In the genomic region with DNA sequence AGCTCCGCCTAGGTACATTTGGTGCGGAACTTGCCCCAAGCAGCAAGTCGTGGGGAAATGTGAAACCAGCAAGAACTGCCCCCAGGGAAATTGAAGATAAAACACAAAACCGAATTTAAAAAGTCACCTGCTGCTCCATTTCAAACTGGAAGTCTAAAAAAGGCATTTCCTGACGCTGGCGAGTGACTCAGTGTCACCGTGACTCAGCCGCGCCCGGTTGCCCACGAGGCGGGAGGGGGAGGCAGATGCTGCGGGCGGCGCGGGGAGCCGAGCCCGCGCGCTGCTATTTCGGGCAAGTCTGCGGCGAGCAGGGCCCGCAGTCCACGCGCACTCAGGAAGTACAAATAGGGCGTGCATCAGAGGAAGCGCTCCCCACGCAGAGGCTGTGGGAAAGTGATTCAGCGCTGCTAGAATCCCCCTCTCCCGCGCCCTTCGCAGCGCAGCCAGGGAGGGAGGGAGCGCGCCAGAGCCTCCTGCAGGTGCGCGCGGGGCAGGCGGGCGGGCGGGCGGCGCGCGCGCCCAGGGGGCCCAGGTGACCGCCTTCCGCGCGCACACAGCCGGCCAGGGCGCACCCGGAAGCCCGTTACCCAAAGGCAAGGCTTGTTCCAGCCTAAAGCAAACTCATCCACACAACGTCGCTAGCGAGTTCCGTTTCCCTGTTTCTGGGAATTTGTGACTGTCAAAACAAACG, we compare ENCODE assay signal across 1 cellular context.
TF ChIP-seq lines count a peak whose summit lies in the region.

No MANE protein-coding gene starts in this region.

TF ChIP-seq in K562, 482 proteins besides CTCF, POLR2A, EP300 and RAD21 (continued from another document):
- TF ChIP-seq, protein P1, sequence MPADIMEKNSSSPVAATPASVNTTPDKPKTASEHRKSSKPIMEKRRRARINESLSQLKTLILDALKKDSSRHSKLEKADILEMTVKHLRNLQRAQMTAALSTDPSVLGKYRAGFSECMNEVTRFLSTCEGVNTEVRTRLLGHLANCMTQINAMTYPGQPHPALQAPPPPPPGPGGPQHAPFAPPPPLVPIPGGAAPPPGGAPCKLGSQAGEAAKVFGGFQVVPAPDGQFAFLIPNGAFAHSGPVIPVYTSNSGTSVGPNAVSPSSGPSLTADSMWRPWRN (IDR thresholded peaks at IDR 0.05; ENCODE audit: low read depth): peak; percentile 60; the same call in 1 of the 2 replicates
- TF ChIP-seq, protein P2, sequence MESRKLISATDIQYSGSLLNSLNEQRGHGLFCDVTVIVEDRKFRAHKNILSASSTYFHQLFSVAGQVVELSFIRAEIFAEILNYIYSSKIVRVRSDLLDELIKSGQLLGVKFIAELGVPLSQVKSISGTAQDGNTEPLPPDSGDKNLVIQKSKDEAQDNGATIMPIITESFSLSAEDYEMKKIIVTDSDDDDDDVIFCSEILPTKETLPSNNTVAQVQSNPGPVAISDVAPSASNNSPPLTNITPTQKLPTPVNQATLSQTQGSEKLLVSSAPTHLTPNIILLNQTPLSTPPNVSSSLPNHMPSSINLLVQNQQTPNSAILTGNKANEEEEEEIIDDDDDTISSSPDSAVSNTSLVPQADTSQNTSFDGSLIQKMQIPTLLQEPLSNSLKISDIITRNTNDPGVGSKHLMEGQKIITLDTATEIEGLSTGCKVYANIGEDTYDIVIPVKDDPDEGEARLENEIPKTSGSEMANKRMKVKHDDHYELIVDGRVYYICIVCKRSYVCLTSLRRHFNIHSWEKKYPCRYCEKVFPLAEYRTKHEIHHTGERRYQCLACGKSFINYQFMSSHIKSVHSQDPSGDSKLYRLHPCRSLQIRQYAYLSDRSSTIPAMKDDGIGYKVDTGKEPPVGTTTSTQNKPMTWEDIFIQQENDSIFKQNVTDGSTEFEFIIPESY (CRISPR knock-in tag; IDR thresholded peaks at IDR 0.05): no peak
- TF ChIP-seq, protein P3, sequence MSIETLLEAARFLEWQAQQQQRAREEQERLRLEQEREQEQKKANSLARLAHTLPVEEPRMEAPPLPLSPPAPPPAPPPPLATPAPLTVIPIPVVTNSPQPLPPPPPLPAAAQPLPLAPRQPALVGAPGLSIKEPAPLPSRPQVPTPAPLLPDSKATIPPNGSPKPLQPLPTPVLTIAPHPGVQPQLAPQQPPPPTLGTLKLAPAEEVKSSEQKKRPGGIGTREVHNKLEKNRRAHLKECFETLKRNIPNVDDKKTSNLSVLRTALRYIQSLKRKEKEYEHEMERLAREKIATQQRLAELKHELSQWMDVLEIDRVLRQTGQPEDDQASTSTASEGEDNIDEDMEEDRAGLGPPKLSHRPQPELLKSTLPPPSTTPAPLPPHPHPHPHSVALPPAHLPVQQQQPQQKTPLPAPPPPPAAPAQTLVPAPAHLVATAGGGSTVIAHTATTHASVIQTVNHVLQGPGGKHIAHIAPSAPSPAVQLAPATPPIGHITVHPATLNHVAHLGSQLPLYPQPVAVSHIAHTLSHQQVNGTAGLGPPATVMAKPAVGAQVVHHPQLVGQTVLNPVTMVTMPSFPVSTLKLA (conservative IDR thresholded peaks at IDR 0.05): peak in 1 of 2 experiments; percentile 26; a peak in 1 of 4 replicates
- no peak for TF ChIP-seq COPS2 (conservative IDR thresholded peaks at IDR 0.05)
- TF ChIP-seq, protein P4, sequence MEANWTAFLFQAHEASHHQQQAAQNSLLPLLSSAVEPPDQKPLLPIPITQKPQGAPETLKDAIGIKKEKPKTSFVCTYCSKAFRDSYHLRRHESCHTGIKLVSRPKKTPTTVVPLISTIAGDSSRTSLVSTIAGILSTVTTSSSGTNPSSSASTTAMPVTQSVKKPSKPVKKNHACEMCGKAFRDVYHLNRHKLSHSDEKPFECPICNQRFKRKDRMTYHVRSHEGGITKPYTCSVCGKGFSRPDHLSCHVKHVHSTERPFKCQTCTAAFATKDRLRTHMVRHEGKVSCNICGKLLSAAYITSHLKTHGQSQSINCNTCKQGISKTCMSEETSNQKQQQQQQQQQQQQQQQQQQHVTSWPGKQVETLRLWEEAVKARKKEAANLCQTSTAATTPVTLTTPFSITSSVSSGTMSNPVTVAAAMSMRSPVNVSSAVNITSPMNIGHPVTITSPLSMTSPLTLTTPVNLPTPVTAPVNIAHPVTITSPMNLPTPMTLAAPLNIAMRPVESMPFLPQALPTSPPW (CRISPR knock-in tag; IDR thresholded peaks at IDR 0.05): peak; percentile 87
- TF ChIP-seq MIER1 (IDR thresholded peaks at IDR 0.05; ENCODE audit: low read depth): no peak
- no peak for TF ChIP-seq ZNF12 (CRISPR knock-in tag; IDR thresholded peaks at IDR 0.05)
- TF ChIP-seq CTBP1 (IDR thresholded peaks at IDR 0.05; ENCODE audit: borderline replicate concordance): peak; percentile 30; the same call in 1 of the 2 replicates
- peak in 1 of 2 experiments; percentile 20; a peak in 1 of 4 replicates for TF ChIP-seq MAZ (CRISPR knock-in tag; conservative IDR thresholded peaks at IDR 0.05 in 1 of 2, IDR thresholded peaks at IDR 0.05 in 1 of 2)
- peak; percentile 71 for TF ChIP-seq GABPA (tag; conservative IDR thresholded peaks at IDR 0.05; ENCODE audit: low read depth)
- TF ChIP-seq STAT5A (IDR thresholded peaks at IDR 0.05; ENCODE audit: borderline replicate concordance, low read length): no peak
- no peak for TF ChIP-seq NR2F6 (CRISPR knock-in tag; IDR thresholded peaks at IDR 0.05)
- TF ChIP-seq YY1 (IDR thresholded peaks at IDR 0.05; ENCODE audit: borderline replicate concordance in 1 of 3, control insufficient read depth in 1 of 3, extremely low read depth in 1 of 3, insufficient read depth in 3 of 3, insufficient read length in 1 of 3, insufficient replicate concordance in 2 of 3, low read depth in 1 of 3, low read length in 2 of 3): no peak
- no peak for TF ChIP-seq ZC3H4 (CRISPR knock-in tag; IDR thresholded peaks at IDR 0.05; ENCODE audit: borderline replicate concordance)
- no peak for TF ChIP-seq KHSRP (IDR thresholded peaks at IDR 0.05)
- TF ChIP-seq, protein P5, sequence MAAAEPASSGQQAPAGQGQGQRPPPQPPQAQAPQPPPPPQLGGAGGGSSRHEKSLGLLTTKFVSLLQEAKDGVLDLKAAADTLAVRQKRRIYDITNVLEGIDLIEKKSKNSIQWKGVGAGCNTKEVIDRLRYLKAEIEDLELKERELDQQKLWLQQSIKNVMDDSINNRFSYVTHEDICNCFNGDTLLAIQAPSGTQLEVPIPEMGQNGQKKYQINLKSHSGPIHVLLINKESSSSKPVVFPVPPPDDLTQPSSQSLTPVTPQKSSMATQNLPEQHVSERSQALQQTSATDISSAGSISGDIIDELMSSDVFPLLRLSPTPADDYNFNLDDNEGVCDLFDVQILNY (CRISPR knock-in tag; IDR thresholded peaks at IDR 0.05): no peak
- TF ChIP-seq, protein P6, sequence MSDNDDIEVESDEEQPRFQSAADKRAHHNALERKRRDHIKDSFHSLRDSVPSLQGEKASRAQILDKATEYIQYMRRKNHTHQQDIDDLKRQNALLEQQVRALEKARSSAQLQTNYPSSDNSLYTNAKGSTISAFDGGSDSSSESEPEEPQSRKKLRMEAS (CRISPR knock-in tag; IDR thresholded peaks at IDR 0.05): peak; percentile 59; the same call in 1 of the 2 replicates
- TF ChIP-seq, protein P7, sequence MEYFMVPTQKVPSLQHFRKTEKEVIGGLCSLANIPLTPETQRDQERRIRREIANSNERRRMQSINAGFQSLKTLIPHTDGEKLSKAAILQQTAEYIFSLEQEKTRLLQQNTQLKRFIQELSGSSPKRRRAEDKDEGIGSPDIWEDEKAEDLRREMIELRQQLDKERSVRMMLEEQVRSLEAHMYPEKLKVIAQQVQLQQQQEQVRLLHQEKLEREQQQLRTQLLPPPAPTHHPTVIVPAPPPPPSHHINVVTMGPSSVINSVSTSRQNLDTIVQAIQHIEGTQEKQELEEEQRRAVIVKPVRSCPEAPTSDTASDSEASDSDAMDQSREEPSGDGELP (CRISPR knock-in tag; IDR thresholded peaks at IDR 0.05; ENCODE audit: borderline replicate concordance): 0 out of 2 replicates have a peak, but pooled peaks have one; percentile 30
- no peak for TF ChIP-seq CREBBP (IDR thresholded peaks at IDR 0.05; ENCODE audit: low read depth, low read length)
- no peak for TF ChIP-seq MCM2 (IDR thresholded peaks at IDR 0.05; ENCODE audit: low read depth)
- TF ChIP-seq HNRNPL (IDR thresholded peaks at IDR 0.05; ENCODE audit: low read depth, low read length): no peak
- TF ChIP-seq ELF1 (tag; IDR thresholded peaks at IDR 0.05): peak; percentile 50
- peak; percentile 77; the same call in 1 of the 2 replicates for TF ChIP-seq JUND (IDR thresholded peaks at IDR 0.05; ENCODE audit: borderline replicate concordance, low read depth, low read length)
- TF ChIP-seq JUND (tag; IDR thresholded peaks at IDR 0.05; ENCODE audit: borderline replicate concordance, low read depth, low read length): peak; percentile 61; the same call in 1 of the 3 replicates
- TF ChIP-seq, protein P8, sequence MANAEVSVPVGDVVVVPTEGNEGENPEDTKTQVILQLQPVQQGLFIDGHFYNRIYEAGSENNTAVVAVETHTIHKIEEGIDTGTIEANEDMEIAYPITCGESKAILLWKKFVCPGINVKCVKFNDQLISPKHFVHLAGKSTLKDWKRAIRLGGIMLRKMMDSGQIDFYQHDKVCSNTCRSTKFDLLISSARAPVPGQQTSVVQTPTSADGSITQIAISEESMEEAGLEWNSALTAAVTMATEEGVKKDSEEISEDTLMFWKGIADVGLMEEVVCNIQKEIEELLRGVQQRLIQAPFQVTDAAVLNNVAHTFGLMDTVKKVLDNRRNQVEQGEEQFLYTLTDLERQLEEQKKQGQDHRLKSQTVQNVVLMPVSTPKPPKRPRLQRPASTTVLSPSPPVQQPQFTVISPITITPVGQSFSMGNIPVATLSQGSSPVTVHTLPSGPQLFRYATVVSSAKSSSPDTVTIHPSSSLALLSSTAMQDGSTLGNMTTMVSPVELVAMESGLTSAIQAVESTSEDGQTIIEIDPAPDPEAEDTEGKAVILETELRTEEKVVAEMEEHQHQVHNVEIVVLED (CRISPR knock-in tag; IDR thresholded peaks at IDR 0.05): no peak
- no peak for TF ChIP-seq MTA2 (IDR thresholded peaks at IDR 0.05; ENCODE audit: low read depth)
- no peak for TF ChIP-seq POLR2H (tag; IDR thresholded peaks at IDR 0.05; ENCODE audit: low read depth)
- no peak for TF ChIP-seq KLF13 (tag; IDR thresholded peaks at IDR 0.05; ENCODE audit: borderline replicate concordance, low read depth)
- TF ChIP-seq, protein P9, sequence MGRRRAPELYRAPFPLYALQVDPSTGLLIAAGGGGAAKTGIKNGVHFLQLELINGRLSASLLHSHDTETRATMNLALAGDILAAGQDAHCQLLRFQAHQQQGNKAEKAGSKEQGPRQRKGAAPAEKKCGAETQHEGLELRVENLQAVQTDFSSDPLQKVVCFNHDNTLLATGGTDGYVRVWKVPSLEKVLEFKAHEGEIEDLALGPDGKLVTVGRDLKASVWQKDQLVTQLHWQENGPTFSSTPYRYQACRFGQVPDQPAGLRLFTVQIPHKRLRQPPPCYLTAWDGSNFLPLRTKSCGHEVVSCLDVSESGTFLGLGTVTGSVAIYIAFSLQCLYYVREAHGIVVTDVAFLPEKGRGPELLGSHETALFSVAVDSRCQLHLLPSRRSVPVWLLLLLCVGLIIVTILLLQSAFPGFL (CRISPR knock-in tag; IDR thresholded peaks at IDR 0.05): no peak
- TF ChIP-seq ZNF274 (IDR thresholded peaks at IDR 0.05; ENCODE audit: borderline replicate concordance, low read depth, low read length): no peak
- TF ChIP-seq, protein P10, sequence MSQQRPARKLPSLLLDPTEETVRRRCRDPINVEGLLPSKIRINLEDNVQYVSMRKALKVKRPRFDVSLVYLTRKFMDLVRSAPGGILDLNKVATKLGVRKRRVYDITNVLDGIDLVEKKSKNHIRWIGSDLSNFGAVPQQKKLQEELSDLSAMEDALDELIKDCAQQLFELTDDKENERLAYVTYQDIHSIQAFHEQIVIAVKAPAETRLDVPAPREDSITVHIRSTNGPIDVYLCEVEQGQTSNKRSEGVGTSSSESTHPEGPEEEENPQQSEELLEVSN (IDR thresholded peaks at IDR 0.05; ENCODE audit: borderline replicate concordance in 1 of 2, extremely low read depth in 1 of 2, insufficient read depth in 1 of 2, insufficient read length in 1 of 2, low read depth in 1 of 2, low read length in 1 of 2, poor library complexity in 1 of 2, severe bottlenecking in 1 of 2): peak in 1 of 2 experiments; percentile 66
- peak; percentile 22; the same call in 1 of the 2 replicates for TF ChIP-seq ARID1B (IDR thresholded peaks at IDR 0.05)
- TF ChIP-seq KAT2B (IDR thresholded peaks at IDR 0.05; ENCODE audit: low read depth, low read length): no peak
